ENCODE assay signal across 8 cellular contexts in genomic region chrX:39196192-39197102, GRCh38.
DNase-seq lines count a peak whose midpoint lies in the region; FAIRE-seq and TF ChIP-seq lines count a peak whose summit lies in the region.

No MANE protein-coding gene starts in this region.

- POLR2A ChIA-PET in H1 (lab: Charles Lee; ENCODE audit: partially characterized antibody) = no interaction called here

- peaks cover 17 to 19% of the 10 kb centered on the region in 2 experiments for H3K4me1 Mint-ChIP-seq in H9

- H3K27ac Mint-ChIP-seq in H9 = 0 out of 7 replicates have a peak overlapping the region, but pooled peaks of 1 of the 3 experiments have one; percentile 34

- H4K8ac ChIP-seq in H9 (replicated peaks; ENCODE audit: insufficient read length, low read depth, low read length) = no peak overlapping the region
- H4K8ac ChIP-seq in H1 (ENCODE audit: extremely low read depth, insufficient read depth, low read length) = no peak overlapping the region

- H2AFZ ChIP-seq in H9 (ENCODE audit: low read length) (no peak overlapping the region), H1 (ENCODE audit: low read length) (no peak overlapping the region)

- no peak overlapping the region for H3K23ac ChIP-seq in H9 (ENCODE audit: insufficient read length, low read depth, low read length)
- no peak overlapping the region for H3K23ac ChIP-seq in H1 (ENCODE audit: insufficient read length)

- no peaks in the 10 kb centered on the region for H3K27me3 ChIP-seq in H9 (ENCODE audit: insufficient read depth, low read length)
- no peaks in the 10 kb centered on the region for H3K27me3 ChIP-seq in H1 (replicated peaks in 1 of 4; ENCODE audit: control insufficient read depth in 3 of 4, extremely low read depth in 1 of 4, insufficient read depth in 3 of 4, low read length in 3 of 4)

- H2BK5ac ChIP-seq in H9 (ENCODE audit: insufficient read length, low read length) (no peak overlapping the region), H1 (ENCODE audit: low read depth, low read length) (no peak overlapping the region)

- H3K18ac ChIP-seq in H9 (ENCODE audit: insufficient read length, low read depth, low read length) = no peak overlapping the region
- H3K18ac ChIP-seq in H1 (ENCODE audit: extremely low read depth, low read length) = no peak overlapping the region; the same call in none of the 2 replicates

- H3K79me1 ChIP-seq in H9 (ENCODE audit: insufficient read depth, low read depth, low read length, poor library complexity, severe bottlenecking) = no peaks in the 10 kb centered on the region
- H3K79me1 ChIP-seq in H1 (ENCODE audit: low read depth, low read length) = no peaks in the 10 kb centered on the region

- WGBS in H9 (ENCODE audit: extremely low coverage, insufficient read length, low lambda C conversion rate) = no CpG with 5 or more reads among the region's 10 CpGs
- WGBS in H1 (ENCODE audit: extremely low coverage in 1 of 2, insufficient coverage in 1 of 2, insufficient read length in 1 of 2, insufficient replicate concordance in 2 of 2, low coverage in 1 of 2, low lambda C conversion rate in 2 of 2, missing lambda C conversion rate in 1 of 2), 2 experiments = 63% methylated on average over 10 of the region's 10 CpGs; no CpG with 5 or more reads in 1 of the 2 experiments

- H2BK12ac ChIP-seq in H9 (ENCODE audit: insufficient read length, low read depth, low read length) (no peak overlapping the region), H1 (ENCODE audit: low read depth, low read length) (no peak overlapping the region)

- H3K36me3 ChIP-seq in H1 (ENCODE audit: control insufficient read depth in 2 of 4, insufficient read depth in 4 of 4, low read length in 3 of 4) = no peaks in the 10 kb centered on the region

- H3K4me2 ChIP-seq in H9 (ENCODE audit: insufficient read depth, insufficient read length, low read length) (peak overlapping the region; percentile 38), H1 (ENCODE audit: insufficient read depth in 1 of 2, low read depth in 2 of 2, low read length in 2 of 2) (peak overlapping the region in 1 of 2 experiments; percentile 34; a peak in 2 of 4 replicates)

- H2BK15ac ChIP-seq in H9 (ENCODE audit: low read depth, low read length) (no peak overlapping the region), H1 (ENCODE audit: low read length) (peak overlapping the region; percentile 29; the same call in 1 of the 2 replicates)

- no peak for TF ChIP-seq RAD21 in H1 (IDR thresholded peaks at IDR 0.05 in 1 of 2, conservative IDR thresholded peaks at IDR 0.05 in 1 of 2; ENCODE audit: low read depth in 2 of 2, low read length in 2 of 2)

- H3K27ac ChIP-seq in H9 (ENCODE audit: insufficient read length, low read depth, low read length) = no peak overlapping the region
- no peak overlapping the region for H3K27ac ChIP-seq in H1 (ENCODE audit: low read depth, low read length)

- TF ChIP-seq CTCF in H9 (conservative IDR thresholded peaks at IDR 0.05) (no peak), H1 (IDR thresholded peaks at IDR 0.05; ENCODE audit: control extremely low read depth in 1 of 3, insufficient read depth in 1 of 3, low read depth in 1 of 3, low read length in 3 of 3) (no peak)

- no peak overlapping the region for H3T11ph ChIP-seq in H9 (ENCODE audit: low read length)

- H3K9me3 ChIP-seq in H9 (ENCODE audit: control insufficient read depth, low read depth, low read length) = no peaks in the 10 kb centered on the region
- H3K9me3 ChIP-seq in H1 (ENCODE audit: insufficient read depth in 2 of 2, low read depth in 1 of 2, low read length in 1 of 2) = no peaks in the 10 kb centered on the region

- H3K4me3 ChIP-seq in H1 (ENCODE audit: extremely low read depth in 1 of 4, insufficient read depth in 2 of 4, low read depth in 3 of 4, low read length in 4 of 4) = no peak overlapping the region

- no peak overlapping the region for H2BK20ac ChIP-seq in H9 (ENCODE audit: low read depth, low read length, poor library complexity, severe bottlenecking)
- H2BK20ac ChIP-seq in H1 (ENCODE audit: low read length) = no peak overlapping the region

- H3K23me2 ChIP-seq in H9 (ENCODE audit: insufficient read length, low read depth, low read length, poor library complexity, severe bottlenecking) (no peaks in the 10 kb centered on the region), H1 (ENCODE audit: low read depth, low read length) (no peaks in the 10 kb centered on the region)

- H2BK120ac ChIP-seq in H9 (ENCODE audit: low read depth, low read length, poor library complexity, severe bottlenecking) (no peak overlapping the region), H1 (replicated peaks; ENCODE audit: low read depth, low read length) (peak overlapping the region; percentile 15)

- H4K5ac ChIP-seq in H9 (ENCODE audit: insufficient read length, low read depth, low read length) (peak overlapping the region; percentile 13), H1 (ENCODE audit: insufficient read length, low read depth, low read length) (no peak overlapping the region)

- no peak overlapping the region for H3K56ac ChIP-seq in H9 (ENCODE audit: insufficient read length, low read depth, low read length)
- H3K56ac ChIP-seq in H1 (replicated peaks; ENCODE audit: insufficient read length, low read depth, low read length) = no peak overlapping the region

- DNase-seq in SIG-M5 treated with dmso at 0.1 percent for 504 hours (lab: John Stamatoyannopoulos, UW; ENCODE audit: unreplicated experiment) (peak; percentile 49), SIG-M5 (lab: John Stamatoyannopoulos, UW) (no peak), H9 (no peak), LHCN-M2 (ENCODE audit: low read depth) (peak; percentile 95), T1000 (lab: John Stamatoyannopoulos, UW) (peak; percentile 64), H1 (ENCODE audit: low read depth in 1 of 2, low spot score in 2 of 2) (no peak), inferior parietal cortex (ENCODE audit: extremely low spot score) (no peak)
- peak; percentile 26 for DNase-seq in stimulated activated naive CD4-positive, alpha-beta T cell treated with Interleukin-2 at 50 U/mL for 16 hours (lab: John Stamatoyannopoulos, UW)

- no peak overlapping the region for H4K91ac ChIP-seq in H9 (ENCODE audit: insufficient read length, low read depth, low read length)
- no peak overlapping the region for H4K91ac ChIP-seq in H1 (replicated peaks; ENCODE audit: insufficient read length, low read length)

- no peak for TF ChIP-seq POLR2A in H1 (IDR thresholded peaks at IDR 0.05; ENCODE audit: control extremely low read depth in 1 of 2, low read depth in 2 of 2, low read length in 2 of 2)

- no peak for TF ChIP-seq EP300 in H1 (IDR thresholded peaks at IDR 0.05; ENCODE audit: borderline replicate concordance in 1 of 2, low read depth in 2 of 2, low read length in 2 of 2)

- H2AK5ac ChIP-seq in H9 (ENCODE audit: insufficient read length, low read length) (no peak overlapping the region), H1 (ENCODE audit: low read depth, low read length) (no peak overlapping the region)

- peaks cover 0 to 4% (median 0%) of the 10 kb centered on the region in 3 experiments; a peak in 1 of 7 replicates for H3K36me3 Mint-ChIP-seq in H9 (ENCODE audit: insufficient read depth in 1 of 3, low read depth in 3 of 3)

- H3K4me1 ChIP-seq in H9 (ENCODE audit: insufficient read depth, low read length) (peaks cover 4% of the 10 kb centered on the region; the same call in 1 of the 2 replicates), H1 (replicated peaks in 1 of 4; ENCODE audit: control insufficient read depth in 3 of 4, insufficient read depth in 4 of 4, low read length in 3 of 4) (peaks cover 0 to 10% (median 9%) of the 10 kb centered on the region in 4 experiments; a peak in 6 of 7 replicates)

- no peak overlapping the region for H3K4me3 Mint-ChIP-seq in H9

- H3K4ac ChIP-seq in H9 (ENCODE audit: low read depth, low read length) (no peak overlapping the region), H1 (replicated peaks; ENCODE audit: insufficient read length, low read depth, low read length) (no peak overlapping the region)

- H4K20me1 ChIP-seq in H9 (ENCODE audit: control insufficient read depth, insufficient read depth, insufficient read length) (no peaks in the 10 kb centered on the region), H1 (replicated peaks in 1 of 2; ENCODE audit: control insufficient read depth in 1 of 2, insufficient read depth in 2 of 2, low read length in 2 of 2) (no peaks in the 10 kb centered on the region)

- no peak overlapping the region for H3K14ac ChIP-seq in H9 (ENCODE audit: insufficient read depth, low read length)
- no peak overlapping the region for H3K14ac ChIP-seq in H1 (ENCODE audit: insufficient read length)

- no peaks in the 10 kb centered on the region for H3K79me2 ChIP-seq in H9 (ENCODE audit: insufficient read depth, low read length)
- no peaks in the 10 kb centered on the region for H3K79me2 ChIP-seq in H1 (ENCODE audit: control insufficient read depth in 1 of 2, insufficient read depth in 2 of 2, low read length in 2 of 2)

- FAIRE-seq in H1 (lab: Jason Lieb, UNC) = peak; percentile 77

- no peak overlapping the region for H3K9ac ChIP-seq in H9 (ENCODE audit: extremely low read depth, insufficient read length, low read length)
- H3K9ac ChIP-seq in H1 (replicated peaks in 1 of 4; ENCODE audit: extremely low read depth in 1 of 4, low read depth in 3 of 4, low read length in 3 of 4) = no peak overlapping the region

- CTCF ChIA-PET in H1 (lab: Charles Lee; ENCODE audit: partially characterized antibody) = interaction anchor here (1.3 kb wide), 1 partner anchor 65 kb away, joined by 4 read pairs; no protein-coding TSS in a partner anchor

- peaks cover 7% of the 10 kb centered on the region for H3K27me3 Mint-ChIP-seq in H9 (ENCODE audit: low read depth)

- peaks cover 60 to 64% of the 10 kb centered on the region in 2 experiments for H3K9me3 Mint-ChIP-seq in H9

TF ChIP-seq in H1, 55 proteins besides CTCF, POLR2A, EP300 and RAD21 (continues in another document):
- TF ChIP-seq RBBP5 (IDR thresholded peaks at IDR 0.05; ENCODE audit: borderline replicate concordance, low read depth, low read length) (no peak), TAF7 (optimal IDR thresholded peaks at IDR 0.05; ENCODE audit: borderline replicate concordance, low read depth, low read length) (no peak), CHD1 (IDR thresholded peaks at IDR 0.05; ENCODE audit: low read depth, low read length) (no peak), PHF8 (conservative IDR thresholded peaks at IDR 0.05; ENCODE audit: low read depth, low read length) (no peak), JUN (IDR thresholded peaks at IDR 0.05; ENCODE audit: low read depth, low read length) (no peak), ATF3 (IDR thresholded peaks at IDR 0.05; ENCODE audit: insufficient read depth, low read depth, low read length) (no peak), POU5F1 (IDR thresholded peaks at IDR 0.05; ENCODE audit: low read depth, low read length) (no peak), SIRT6 (IDR thresholded peaks at IDR 0.05; ENCODE audit: low read length) (no peak), TBP (IDR thresholded peaks at IDR 0.05; ENCODE audit: low read depth, low read length) (no peak), GABPA (IDR thresholded peaks at IDR 0.05; ENCODE audit: borderline replicate concordance, insufficient read depth, low read length) (no peak), ZNF274 (IDR thresholded peaks at IDR 0.05; ENCODE audit: borderline replicate concordance, extremely low read depth, low read length) (no peak)

Comparison
In these comparisons a context has a peak if more than half of its experiments do, and no peak if none do; other contexts are left out.
1. DNase-seq: peak in SIG-M5 treated with dmso at 0.1 percent for 504 hours (single experiment), LHCN-M2 (single experiment), T1000 (single experiment) and stimulated activated naive CD4-positive, alpha-beta T cell treated with Interleukin-2 at 50 U/mL for 16 hours (single experiment); none in SIG-M5 (single experiment), H9 (single experiment), H1 (0 of 2) and inferior parietal cortex (single experiment).